Comparison of ENCODE assay signal across 8 cellular contexts in genomic region chr17:77542551-77543490, GRCh38.
A peak's percentile ranks its signal among the peaks of the same experiment; 100 is the strongest.
DNase-seq lines count a peak whose midpoint lies in the region; ATAC-seq lines count a peak whose summit lies in the region.

No MANE protein-coding gene starts in this region.

- H3K4me1 ChIP-seq in BLaER1 treated with 17β-estradiol and CSF1 and Interleukin-3, amounts not matched to agents 10 nM and 100 nM, result peaks cover 19 to 75% (median 62%) of the 10 kb centered on the region in 10 experiments
- H3K4me1 ChIP-seq in effector memory CD4-positive, alpha-beta T cell (ENCODE audit: control insufficient read depth, insufficient read depth, low read length, poor library complexity, severe bottlenecking), result no peaks in the 10 kb centered on the region

- H3K36me3 Mint-ChIP-seq in activated CD4-positive, alpha-beta memory T cell treated with anti-CD3 and anti-CD28 coated beads for 36 hours, result no peaks in the 10 kb centered on the region

- H3K9ac ChIP-seq in BLaER1 treated with 17β-estradiol and CSF1 and Interleukin-3, amounts not matched to agents 10 nM and 100 nM, result peak overlapping the region in 1 of 11 experiments; percentile 0; a peak in 1 of 22 replicates

- peaks cover 9% of the 10 kb centered on the region for H3K27me3 Mint-ChIP-seq in activated CD4-positive, alpha-beta memory T cell treated with anti-CD3 and anti-CD28 coated beads for 36 hours

- CTCF ChIA-PET in activated CD4-positive, alpha-beta memory T cell treated with anti-CD3 and anti-CD28 coated beads for 36 hours (lab: Charles Lee), result interaction anchor here (0.6 to 6.4 kb wide), 36 partner anchors 9 to 521 kb away, joined by 3 to 99 read pairs (median 4); no protein-coding TSS in a partner anchor

- no peak overlapping the region for H3K4me3 ChIP-seq in BLaER1 treated with 17β-estradiol and CSF1 and Interleukin-3, amounts not matched to agents 10 nM and 100 nM
- no peak overlapping the region for H3K4me3 ChIP-seq in effector memory CD4-positive, alpha-beta T cell (ENCODE audit: insufficient read depth, low read depth, low read length, poor library complexity, severe bottlenecking)

- peaks cover 0 to 5% (median 0%) of the 10 kb centered on the region in 11 experiments; a peak in 2 of 22 replicates for H3K9me3 ChIP-seq in BLaER1 treated with 17β-estradiol and CSF1 and Interleukin-3, amounts not matched to agents 10 nM and 100 nM (replicated peaks in 1 of 11)
- H3K9me3 ChIP-seq in effector memory CD4-positive, alpha-beta T cell (ENCODE audit: control insufficient read depth, low read length), result no peaks in the 10 kb centered on the region

- H4K20me1 ChIP-seq in BLaER1 treated with 17β-estradiol and CSF1 and Interleukin-3, amounts not matched to agents 10 nM and 100 nM, result 0 out of 22 replicates have a peak, but pooled peaks cover 0 to 4% (median 0%) of the 10 kb centered on the region in 11 experiments

- H3K27ac Mint-ChIP-seq in activated CD4-positive, alpha-beta memory T cell treated with anti-CD3 and anti-CD28 coated beads for 36 hours, result no peak overlapping the region

- no peaks in the 10 kb centered on the region for H3K9me3 Mint-ChIP-seq in activated CD4-positive, alpha-beta memory T cell treated with anti-CD3 and anti-CD28 coated beads for 36 hours

- peak overlapping the region in 6 of 11 experiments; percentile 2 to 71 (median 47); a peak in 8 of 22 replicates for H3K4me2 ChIP-seq in BLaER1 treated with 17β-estradiol and CSF1 and Interleukin-3, amounts not matched to agents 10 nM and 100 nM

- no peaks in the 10 kb centered on the region for H3K36me3 ChIP-seq in BLaER1 treated with 17β-estradiol and CSF1 and Interleukin-3, amounts not matched to agents 10 nM and 100 nM
- H3K36me3 ChIP-seq in effector memory CD4-positive, alpha-beta T cell (ENCODE audit: control insufficient read depth, insufficient read depth, low read length), result no peaks in the 10 kb centered on the region

- no peaks in the 10 kb centered on the region for H3K4me1 Mint-ChIP-seq in activated CD4-positive, alpha-beta memory T cell treated with anti-CD3 and anti-CD28 coated beads for 36 hours (ENCODE audit: low read depth)

- POLR2A ChIA-PET in activated CD4-positive, alpha-beta memory T cell treated with anti-CD3 and anti-CD28 coated beads for 36 hours (lab: Charles Lee), result interaction anchor here (1.1 kb wide), 1 partner anchor 124 kb away, joined by 5 read pairs; no protein-coding TSS in a partner anchor

- H3K4me3 Mint-ChIP-seq in activated CD4-positive, alpha-beta memory T cell treated with anti-CD3 and anti-CD28 coated beads for 36 hours, result no peak overlapping the region

- H3K27ac ChIP-seq in BLaER1 treated with 17β-estradiol and CSF1 and Interleukin-3, amounts not matched to agents 10 nM and 100 nM, result peak overlapping the region in 1 of 11 experiments; percentile 8; a peak in 1 of 22 replicates
- H3K27ac ChIP-seq in effector memory CD4-positive, alpha-beta T cell (ENCODE audit: insufficient read depth, low read length, poor library complexity, severe bottlenecking), result no peak overlapping the region

- DNase-seq in HK-2 (ENCODE audit: unreplicated experiment), result peak; percentile 63
- DNase-seq in NCI-H69 (lab: John Stamatoyannopoulos, UW), result peak; percentile 95
- peak; percentile 76 for DNase-seq in activated CD4-positive, alpha-beta memory T cell treated with anti-CD3 and anti-CD28 coated beads for 36 hours
- peak in 2 of 3 donors; percentile 21 to 27 for DNase-seq in effector memory CD4-positive, alpha-beta T cell
- peak; percentile 73 to 80 for DNase-seq in lung microvascular endothelial cell (ENCODE audit: low read depth in 2 of 2)
- peak; percentile 12 to 13 for DNase-seq in stimulated activated CD8-positive, alpha-beta memory T cell treated with anti-CD3 and anti-CD28 coated beads, Interleukin-15, amount 100 ng/mL, for 4 hours (ENCODE audit: low read depth in 2 of 2)

- intact Hi-C loops in activated CD4-positive, alpha-beta memory T cell treated with anti-CD3 and anti-CD28 coated beads for 36 hours (cut with micrococcal nuclease), result loop anchor here (1.0 to 5.0 kb wide), 3 partner anchors 106 to 469 kb away; no protein-coding TSS in a partner anchor

- 0 out of 22 replicates have a peak, but pooled peaks cover 0 to 5% (median 0%) of the 10 kb centered on the region in 11 experiments for H3K27me3 ChIP-seq in BLaER1 treated with 17β-estradiol and CSF1 and Interleukin-3, amounts not matched to agents 10 nM and 100 nM
- H3K27me3 ChIP-seq in effector memory CD4-positive, alpha-beta T cell (replicated peaks; ENCODE audit: control insufficient read depth, insufficient read depth, low read length, poor library complexity, severe bottlenecking), result no peaks in the 10 kb centered on the region

- ATAC-seq in HG03520 (IDR thresholded peaks at IDR 0.05; ENCODE audit: unreplicated experiment), result no peak

Comparison
In these comparisons a context has a peak if more than half of its experiments do, and no peak if none do; other contexts are left out.
1. DNase-seq: peak in every context shown above with its lines; median percentile 95 in NCI-H69; 76 in lung microvascular endothelial cell; 76 in activated CD4-positive, alpha-beta memory T cell treated with anti-CD3 and anti-CD28 coated beads for 36 hours; 63 in HK-2; 24 in effector memory CD4-positive, alpha-beta T cell; 12 in stimulated activated CD8-positive, alpha-beta memory T cell treated with anti-CD3 and anti-CD28 coated beads, Interleukin-15, amount 100 ng/mL, for 4 hours.